ENCODE assay signal across 7 cellular contexts in the genomic region with DNA sequence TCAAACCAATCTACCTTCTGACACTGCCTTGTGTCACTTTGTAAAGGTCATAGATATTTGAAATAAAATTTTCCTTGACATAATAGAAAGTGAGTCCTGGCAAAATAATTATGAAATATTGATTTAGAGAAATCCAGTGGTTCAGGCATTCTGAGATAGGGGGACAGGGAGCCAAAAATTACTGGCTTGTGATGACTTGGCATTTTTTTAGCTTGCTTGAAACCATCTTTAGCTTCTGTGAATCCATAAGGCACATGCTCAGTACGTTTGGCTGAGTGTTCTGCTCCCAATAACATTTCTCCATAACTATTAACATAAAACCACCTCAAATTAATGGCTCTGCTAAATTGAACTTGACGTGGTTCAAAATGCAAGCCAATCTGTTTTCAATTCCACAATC.
"Had no signal": no experiment of that assay in that cellular context is flagged by ENCODE, and none has a peak within 500 bp of the region (broad histone marks: within the 10 kb centered on the region; RNA-seq: fewer than 3 reads in every experiment).

No MANE protein-coding gene starts in this region.

- H3K4me3 ChIP-seq: GM23338 had no signal

- H3K4me2 ChIP-seq: GM23338 had no signal

- DNase-seq: H9, HCEC 1CT, KBM-7 had no signal

- H2AFZ ChIP-seq: GM23338 had no signal

- ATAC-seq: GM23338 had no signal

- FAIRE-seq: H1, H54, HTR-8/SVneo had no signal
